ENCODE assay signal across 17 cellular contexts in genomic region chrX:39477031-39477430, GRCh38.
DNase-seq lines count a peak whose midpoint lies in the region; ATAC-seq and TF ChIP-seq lines count a peak whose summit lies in the region.
"Had no signal": no experiment of that assay in that cellular context is flagged by ENCODE, and none has a peak within 500 bp of the region (broad histone marks: within the 10 kb centered on the region; RNA-seq: fewer than 3 reads in every experiment).

No MANE protein-coding gene starts in this region.

- no peak overlapping the region for H3K4me3 ChIP-seq in cardiac muscle cell
- no peak overlapping the region for H3K4me3 ChIP-seq in WERI-Rb-1 (ENCODE audit: low read depth, low read length)
- H3K4me3 ChIP-seq in mesendoderm (ENCODE audit: low read length): no peak overlapping the region
- no peak overlapping the region for H3K4me3 ChIP-seq in transverse colon
- H3K4me3 ChIP-seq: GM12878 had no signal

- no peak overlapping the region for H3K27ac Mint-ChIP-seq in Calu3 (ENCODE audit: unreplicated experiment)

- no peaks in the 10 kb centered on the region for H3K79me2 ChIP-seq in mesendoderm (ENCODE audit: control insufficient read depth, insufficient read depth, low read length)

- H3K4me2 ChIP-seq in mesendoderm (ENCODE audit: low read length): no peak overlapping the region

- H3K36me3 Mint-ChIP-seq in Calu3 (ENCODE audit: insufficient read depth, unreplicated experiment): no peaks in the 10 kb centered on the region
- H3K36me3 Mint-ChIP-seq: CD4-positive, alpha-beta memory T cell had no signal

- H3K27ac ChIP-seq in cardiac muscle cell: peak overlapping the region; percentile 59
- H3K27ac ChIP-seq in WERI-Rb-1: peak overlapping the region; percentile 52; the same call in 1 of the 2 replicates
- H3K27ac ChIP-seq in mesendoderm (ENCODE audit: low read depth, low read length): peak overlapping the region; percentile 83
- peak overlapping the region in 3 of 4 donors; percentile 18 to 38 (median 30) for H3K27ac ChIP-seq in transverse colon
- H3K27ac ChIP-seq: RWPE1 had no signal

- intact Hi-C loops in Right ventricle myocardium superior (cut with DNase I): no loop called here
- intact Hi-C loops in transverse colon (cut with DNase I; ENCODE audit: low total_unique reads): no loop called here
- intact Hi-C loops in Calu3 (cut with micrococcal nuclease; ENCODE audit: unreplicated experiment): no loop called here

- no peak overlapping the region for H2AK5ac ChIP-seq in mesendoderm (ENCODE audit: low read length)

- no peak overlapping the region for H2BK15ac ChIP-seq in mesendoderm (replicated peaks; ENCODE audit: low read depth)

- no peak overlapping the region for H2BK5ac ChIP-seq in mesendoderm (ENCODE audit: low read length)

- in situ Hi-C loops in transverse colon (cut with MboI; ENCODE audit: low pct_ligation_motif_present in 1 of 4, low pct_unique_long_range_greater_than_20kb in 1 of 4, low sequenced_read_pairs in 3 of 4): no loop called here

- H3K27me3 Mint-ChIP-seq in Calu3 (ENCODE audit: unreplicated experiment): peaks cover 58% of the 10 kb centered on the region
- H3K27me3 Mint-ChIP-seq: CD4-positive, alpha-beta memory T cell had no signal

- no peak overlapping the region for H3K56ac ChIP-seq in mesendoderm (ENCODE audit: low read length)

- DNase-seq in cardiac muscle cell (ENCODE audit: low read depth in 1 of 2, low spot score in 1 of 2): no peak
- DNase-seq in Right ventricle myocardium superior: no peak
- no peak for DNase-seq in WERI-Rb-1
- no peak for DNase-seq in mesendoderm
- DNase-seq in transverse colon: no peak
- DNase-seq in UCSD-AML1 (lab: John Stamatoyannopoulos, UW; ENCODE audit: unreplicated experiment): no peak
- DNase-seq in Calu3: no peak
- DNase-seq in RPMI8226: no peak
- DNase-seq: 8988T, EL, KG1, NCI-H187 treated with DMSO at 0.1 percent for 48 hours, NCI-H226 had no signal

- H3K27me3 ChIP-seq in cardiac muscle cell (no peaks in the 10 kb centered on the region), WERI-Rb-1 (ENCODE audit: insufficient read depth, low read depth, severe bottlenecking) (no peaks in the 10 kb centered on the region), mesendoderm (ENCODE audit: insufficient read depth, low read length, poor library complexity) (no peaks in the 10 kb centered on the region), transverse colon (no peaks in the 10 kb centered on the region)

- no peaks in the 10 kb centered on the region for H3K36me3 ChIP-seq in cardiac muscle cell
- no peaks in the 10 kb centered on the region for H3K36me3 ChIP-seq in WERI-Rb-1
- H3K36me3 ChIP-seq in mesendoderm (ENCODE audit: control insufficient read depth, insufficient read depth, low read length): no peaks in the 10 kb centered on the region
- no peaks in the 10 kb centered on the region for H3K36me3 ChIP-seq in transverse colon

- TF ChIP-seq CTCF in cardiac muscle cell (IDR thresholded peaks at IDR 0.05; ENCODE audit: low read depth, low read length) (no peak), WERI-Rb-1 (IDR thresholded peaks at IDR 0.05; ENCODE audit: low read depth, low read length) (no peak), transverse colon (IDR thresholded peaks at IDR 0.05) (no peak), Calu3 (IDR thresholded peaks at IDR 0.05; ENCODE audit: unreplicated experiment) (no peak)

- no peaks in the 10 kb centered on the region for H3K79me1 ChIP-seq in mesendoderm (ENCODE audit: low read length)

- peaks cover 44% of the 10 kb centered on the region for H3K4me1 ChIP-seq in cardiac muscle cell (ENCODE audit: low read depth)
- H3K4me1 ChIP-seq in mesendoderm (ENCODE audit: control insufficient read depth, low read depth, low read length): no peaks in the 10 kb centered on the region
- H3K4me1 ChIP-seq in transverse colon: peaks cover 0 to 5% (median 0%) of the 10 kb centered on the region in 4 donors

- no TSS peak for BruUV-seq in Calu3 (replicated peaks; lab: Mats Ljungman, UMichigan)

- no peak overlapping the region for H4K8ac ChIP-seq in mesendoderm (ENCODE audit: low read depth, low read length)

- H2BK120ac ChIP-seq in mesendoderm (ENCODE audit: low read depth, low read length): no peak overlapping the region

- no peak overlapping the region for H3K4me3 Mint-ChIP-seq in Calu3 (ENCODE audit: low read depth, unreplicated experiment)

- no peaks in the 10 kb centered on the region for H3K9me3 ChIP-seq in cardiac muscle cell (ENCODE audit: low read depth)
- no peaks in the 10 kb centered on the region for H3K9me3 ChIP-seq in WERI-Rb-1 (ENCODE audit: severe bottlenecking)
- no peaks in the 10 kb centered on the region for H3K9me3 ChIP-seq in transverse colon

- H4K5ac ChIP-seq in mesendoderm (ENCODE audit: low read length): no peak overlapping the region

- H3K18ac ChIP-seq in mesendoderm (ENCODE audit: low read length): peak overlapping the region; percentile 61

- H3K23ac ChIP-seq in mesendoderm (ENCODE audit: low read length): no peak overlapping the region

- TF ChIP-seq POLR2A in transverse colon (IDR thresholded peaks at IDR 0.05): no peak

- H3K4ac ChIP-seq in mesendoderm (ENCODE audit: low read depth, low read length): no peak overlapping the region

- H3K9ac ChIP-seq in mesendoderm (ENCODE audit: low read length): no peak overlapping the region

- no peak for TF ChIP-seq EP300 in transverse colon (IDR thresholded peaks at IDR 0.05; ENCODE audit: low read depth)

- ATAC-seq in Right ventricle myocardium superior (ENCODE audit: poor library complexity): no peak
- ATAC-seq: GM12878, PC-3 had no signal

- CTCF ChIA-PET in Calu3 (lab: Charles Lee): no interaction called here

- WGBS in mesendoderm (ENCODE audit: extremely low coverage, insufficient coverage, low lambda C conversion rate): no CpG with 5 or more reads among the region's 8 CpGs
- 88% methylated on average over 7 of the region's 8 CpGs; no CpG with 5 or more reads in 1 of the 2 donors for WGBS in transverse colon (ENCODE audit: low coverage in 1 of 2), 2 donors

- H3K4me1 Mint-ChIP-seq in Calu3 (ENCODE audit: low read depth, unreplicated experiment): peaks cover 8% of the 10 kb centered on the region

- H3K9me3 Mint-ChIP-seq in Calu3 (ENCODE audit: low read depth, unreplicated experiment): no peaks in the 10 kb centered on the region
- H3K9me3 Mint-ChIP-seq: CD4-positive, alpha-beta memory T cell had no signal

Comparison
In these comparisons a context has a peak if more than half of its experiments do, and no peak if none do; other contexts are left out.
1. H3K27ac ChIP-seq: peak in every context shown above with its lines; median percentile 83 in mesendoderm; 59 in cardiac muscle cell; 52 in WERI-Rb-1; 30 in transverse colon.